In the genomic region with DNA sequence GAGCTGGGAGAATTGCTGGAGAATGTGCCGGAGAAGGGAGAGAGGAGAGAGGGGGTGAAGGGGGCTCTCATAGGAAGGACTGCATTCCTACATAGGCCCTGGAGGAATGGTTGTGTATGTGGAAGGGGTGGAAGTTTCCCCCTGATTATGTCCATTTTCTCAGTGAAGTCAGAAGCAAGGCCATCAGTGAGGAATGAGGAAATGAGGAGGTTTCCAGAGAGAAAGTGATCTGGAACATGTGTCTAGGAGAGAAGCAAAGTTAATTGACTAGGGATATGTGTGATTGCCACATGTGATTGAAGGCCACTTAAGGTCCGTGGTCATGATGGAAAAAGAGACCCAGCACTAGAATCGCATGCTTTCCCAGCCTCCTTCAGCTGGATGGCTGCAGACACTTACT, we compare ENCODE assay signal across 22 cellular contexts. TPM values are rescaled to one million over a fixed set of nuclear protein-coding genes. Genes with fewer than 3 reads are reported as not detected.
"Had no signal": no experiment of that assay in that cellular context is flagged by ENCODE, and none has a peak within 500 bp of the region (broad histone marks: within the 10 kb centered on the region; RNA-seq: fewer than 3 reads in every experiment).

No MANE protein-coding gene starts in this region.

- H3K36me3 ChIP-seq: tibial artery had no signal

- H3K27ac ChIP-seq: gastrocnemius medialis, tibial artery had no signal

- ATAC-seq: activated CD4-positive, CD25-positive, alpha-beta regulatory T cell treated with anti-CD3 and anti-CD28 coated beads, Interleukin-2, amount 50 U/mL, for 24 hours; activated CD8-positive, alpha-beta memory T cell treated with anti-CD3 and anti-CD28 coated beads, Interleukin-2, amount 10 ng/mL, durations not matched to agents 7 days and 5 days; activated CD8-positive, alpha-beta T cell treated with anti-CD3 and anti-CD28 coated beads for 36 hours; gastrocnemius medialis; left cardiac atrium; sciatic nerve; stimulated activated effector memory CD8-positive, alpha-beta T cell treated with anti-CD3 and anti-CD28 coated beads, Interleukin-12 subunit alpha, Interleukin-12 subunit beta, amount 100 ng/mL, for 72 hours; stimulated activated naive CD8-positive, alpha-beta T cell treated with anti-CD3 and anti-CD28 coated beads, Interleukin-15, amount 100 ng/mL, for 72 hours; T-helper 17 cell had no signal

- H3K27me3 ChIP-seq: gastrocnemius medialis, tibial artery had no signal

- DNase-seq: activated CD4-positive, alpha-beta T cell treated with anti-CD3 and anti-CD28 coated beads, Interleukin-2, amount 10 ng/mL, durations not matched to agents 7 days and 5 days; activated CD8-positive, alpha-beta memory T cell treated with anti-CD3 and anti-CD28 coated beads, Interleukin-2, amount 10 ng/mL, durations not matched to agents 7 days and 5 days; activated CD8-positive, alpha-beta T cell treated with anti-CD3 and anti-CD28 coated beads for 36 hours; activated effector memory CD4-positive, alpha-beta T cell treated with anti-CD3 and anti-CD28 coated beads, Interleukin-2, amount 50 U/mL, for 16 hours; activated naive CD4-positive, alpha-beta T cell treated with anti-CD3 and anti-CD28 coated beads, Interleukin-2, amount 10 ng/mL, durations not matched to agents 7 days and 5 days; activated T-cell treated with anti-CD3 and anti-CD28 coated beads for 4 hours; central memory CD4-positive, alpha-beta T cell; effector memory CD4-positive, alpha-beta T cell; gastrocnemius medialis; hypothalamus; left cardiac atrium; naive B cell; nucleus accumbens; small intestine; stimulated activated CD4-positive, alpha-beta T cell treated with anti-CD3 and anti-CD28 coated beads, Interleukin-2, amount 100 ng/mL, for 24 hours; stimulated activated naive CD8-positive, alpha-beta T cell treated with anti-CD3 and anti-CD28 coated beads, Interleukin-15, amount 100 ng/mL, for 72 hours; T-helper 17 cell; tibial artery had no signal

- H3K4me3 ChIP-seq: gastrocnemius medialis, tibial artery had no signal

- H3K4me1 ChIP-seq: gastrocnemius medialis had no signal

- FAIRE-seq: small intestine, urothelium cell line had no signal

- H3K9me3 ChIP-seq: gastrocnemius medialis, tibial artery had no signal

RNA-seq across cellular contexts. Expression of gene SLC2A12, which starts 57.1 kb away (rescaled TPM):
- total RNA-seq: T-helper 17 cell had no signal
